ENCODE assay signal across 27 cellular contexts in the genomic region with DNA sequence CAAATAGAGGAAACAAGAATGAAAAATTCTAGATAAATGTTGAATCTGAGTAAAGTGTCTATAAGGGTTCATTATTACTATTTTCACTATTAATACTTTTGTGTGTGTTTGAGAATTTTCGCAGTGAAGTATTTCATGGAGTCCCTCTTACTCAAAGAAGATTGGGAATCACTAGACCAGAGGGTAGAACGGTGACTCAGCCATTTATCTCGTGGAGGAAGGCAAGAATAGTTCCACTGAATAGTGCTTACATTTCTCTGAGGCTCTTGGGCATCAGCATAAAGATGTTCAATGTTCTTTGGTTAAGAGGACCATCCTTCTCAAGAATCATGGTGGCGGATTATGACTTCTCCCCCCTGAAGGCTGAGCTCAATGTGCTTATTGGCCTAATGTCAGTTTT.
"Had no signal": no experiment of that assay in that cellular context is flagged by ENCODE, and none has a peak within 500 bp of the region (broad histone marks: within the 10 kb centered on the region; RNA-seq: fewer than 3 reads in every experiment).

No MANE protein-coding gene starts in this region.

- H3K4me3 Mint-ChIP-seq: memory B cell; mesothelial cell of epicardium; naive B cell; nephron; neural progenitor cell; stimulated activated naive CD8-positive, alpha-beta T cell treated with anti-CD3 and anti-CD28 coated beads, Interleukin-15, amount 100 ng/mL, for 72 hours had no signal

- H3K9me3 ChIP-seq: gastroesophageal sphincter, heart left ventricle, mucosa of descending colon, suprapubic skin, vagina had no signal

- H3K27ac ChIP-seq: epithelial cell of prostate, foreskin keratinocyte, gastroesophageal sphincter, heart left ventricle, hepatocyte, neural progenitor cell, parathyroid adenoma, suprapubic skin, vagina had no signal

- DNase-seq: cortex of kidney; foreskin keratinocyte; heart left ventricle; kidney; mucosa of descending colon; naive B cell; stimulated activated CD4-positive, alpha-beta T cell treated with anti-CD3 and anti-CD28 coated beads, Interleukin-12 subunit alpha, Interleukin-12 subunit beta, amount 100 ng/mL, for 4 hours; stimulated activated CD4-positive, alpha-beta T cell treated with anti-CD3 and anti-CD28 coated beads, Interleukin-1b, Interleukin-23, amount 100 ng/mL, for 48 hours; stimulated activated CD4-positive, alpha-beta T cell treated with anti-CD3 and anti-CD28 coated beads, Interleukin-4, amount 100 ng/mL, for 1 hour; stimulated activated CD8-positive, alpha-beta memory T cell treated with anti-CD3 and anti-CD28 coated beads, Interleukin-4, amount 100 ng/mL, for 48 hours; stimulated activated naive CD4-positive, alpha-beta T cell; stimulated activated naive CD8-positive, alpha-beta T cell treated with anti-CD3 and anti-CD28 coated beads, Interleukin-15, amount 100 ng/mL, for 72 hours had no signal

- H3K27me3 ChIP-seq: hepatocyte, neural progenitor cell, suprapubic skin, vagina had no signal

- H3K27ac Mint-ChIP-seq: memory B cell; mesothelial cell of epicardium; nephron; neural progenitor cell; stimulated activated naive CD8-positive, alpha-beta T cell treated with anti-CD3 and anti-CD28 coated beads, Interleukin-15, amount 100 ng/mL, for 72 hours had no signal

- H3K36me3 ChIP-seq: gastroesophageal sphincter, heart left ventricle, neural progenitor cell, suprapubic skin, vagina had no signal

- H3K4me1 ChIP-seq: foreskin keratinocyte, gastroesophageal sphincter, parathyroid adenoma, vagina had no signal

- ATAC-seq: esophagus mucosa; foreskin keratinocyte; gastroesophageal sphincter; heart left ventricle; left lobe of liver; mucosa of descending colon; sciatic nerve; stimulated activated naive CD8-positive, alpha-beta T cell treated with anti-CD3 and anti-CD28 coated beads, Interleukin-15, amount 100 ng/mL, for 72 hours had no signal

- H3K4me3 ChIP-seq: gastroesophageal sphincter, heart left ventricle, hepatocyte, lung, mucosa of descending colon, neural progenitor cell, smooth muscle cell, suprapubic skin, vagina had no signal

- H3K36me3 Mint-ChIP-seq: mesothelial cell of epicardium, neural progenitor cell had no signal
